ENCODE assay signal across 1 cellular context in the genomic region with DNA sequence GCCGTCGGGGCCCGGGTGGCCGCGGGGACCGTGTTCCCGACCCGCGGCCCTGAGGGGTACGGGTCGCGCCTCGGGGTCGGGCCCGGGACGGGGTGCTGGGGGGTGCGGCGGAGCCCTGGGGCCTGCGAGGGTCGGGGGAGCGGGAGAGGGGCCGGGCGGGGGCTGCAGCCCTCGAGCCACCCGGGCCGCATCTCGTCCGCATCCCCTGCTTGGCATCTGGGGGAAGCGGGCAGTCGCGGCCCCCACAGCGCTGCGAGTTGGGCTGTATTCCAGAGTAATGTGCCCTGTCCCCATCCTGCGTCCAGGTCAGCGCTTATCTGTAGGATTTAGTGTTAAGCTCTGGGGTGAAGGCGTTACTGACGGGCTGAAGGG.
TF ChIP-seq lines count a peak whose summit lies in the region.

No MANE protein-coding gene starts in this region.

TF ChIP-seq in H1, 55 proteins besides CTCF, POLR2A, EP300 and RAD21:
- TF ChIP-seq, protein P1, sequence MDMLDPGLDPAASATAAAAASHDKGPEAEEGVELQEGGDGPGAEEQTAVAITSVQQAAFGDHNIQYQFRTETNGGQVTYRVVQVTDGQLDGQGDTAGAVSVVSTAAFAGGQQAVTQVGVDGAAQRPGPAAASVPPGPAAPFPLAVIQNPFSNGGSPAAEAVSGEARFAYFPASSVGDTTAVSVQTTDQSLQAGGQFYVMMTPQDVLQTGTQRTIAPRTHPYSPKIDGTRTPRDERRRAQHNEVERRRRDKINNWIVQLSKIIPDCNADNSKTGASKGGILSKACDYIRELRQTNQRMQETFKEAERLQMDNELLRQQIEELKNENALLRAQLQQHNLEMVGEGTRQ (IDR thresholded peaks at IDR 0.05; ENCODE audit: low read length), result no peak
- no peak for TF ChIP-seq RXRA (IDR thresholded peaks at IDR 0.05; ENCODE audit: insufficient read depth, low read depth, low read length)
- TF ChIP-seq TBP (IDR thresholded peaks at IDR 0.05; ENCODE audit: low read depth, low read length), result no peak
- TF ChIP-seq, protein P2, sequence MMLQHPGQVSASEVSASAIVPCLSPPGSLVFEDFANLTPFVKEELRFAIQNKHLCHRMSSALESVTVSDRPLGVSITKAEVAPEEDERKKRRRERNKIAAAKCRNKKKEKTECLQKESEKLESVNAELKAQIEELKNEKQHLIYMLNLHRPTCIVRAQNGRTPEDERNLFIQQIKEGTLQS (IDR thresholded peaks at IDR 0.05; ENCODE audit: insufficient read depth, low read depth, low read length), result no peak
- TF ChIP-seq, protein P3, sequence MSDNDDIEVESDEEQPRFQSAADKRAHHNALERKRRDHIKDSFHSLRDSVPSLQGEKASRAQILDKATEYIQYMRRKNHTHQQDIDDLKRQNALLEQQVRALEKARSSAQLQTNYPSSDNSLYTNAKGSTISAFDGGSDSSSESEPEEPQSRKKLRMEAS (IDR thresholded peaks at IDR 0.05), result no peak
- TF ChIP-seq HDAC2 (IDR thresholded peaks at IDR 0.05; ENCODE audit: borderline replicate concordance in 1 of 2, low read depth in 2 of 2, low read length in 2 of 2), result no peak
- no peak for TF ChIP-seq NRF1 (IDR thresholded peaks at IDR 0.05; ENCODE audit: low read depth, low read length)
- TF ChIP-seq, protein P4, sequence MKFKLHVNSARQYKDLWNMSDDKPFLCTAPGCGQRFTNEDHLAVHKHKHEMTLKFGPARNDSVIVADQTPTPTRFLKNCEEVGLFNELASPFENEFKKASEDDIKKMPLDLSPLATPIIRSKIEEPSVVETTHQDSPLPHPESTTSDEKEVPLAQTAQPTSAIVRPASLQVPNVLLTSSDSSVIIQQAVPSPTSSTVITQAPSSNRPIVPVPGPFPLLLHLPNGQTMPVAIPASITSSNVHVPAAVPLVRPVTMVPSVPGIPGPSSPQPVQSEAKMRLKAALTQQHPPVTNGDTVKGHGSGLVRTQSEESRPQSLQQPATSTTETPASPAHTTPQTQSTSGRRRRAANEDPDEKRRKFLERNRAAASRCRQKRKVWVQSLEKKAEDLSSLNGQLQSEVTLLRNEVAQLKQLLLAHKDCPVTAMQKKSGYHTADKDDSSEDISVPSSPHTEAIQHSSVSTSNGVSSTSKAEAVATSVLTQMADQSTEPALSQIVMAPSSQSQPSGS (IDR thresholded peaks at IDR 0.05; ENCODE audit: low read length), result no peak
- no peak for TF ChIP-seq GTF2F1 (IDR thresholded peaks at IDR 0.05; ENCODE audit: borderline replicate concordance, low read depth, low read length)
- TF ChIP-seq SP2 (IDR thresholded peaks at IDR 0.05; ENCODE audit: low read length), result no peak
- no peak for TF ChIP-seq CHD2 (IDR thresholded peaks at IDR 0.05; ENCODE audit: low read length)
